ENCODE assay signal across 23 cellular contexts in the genomic region with DNA sequence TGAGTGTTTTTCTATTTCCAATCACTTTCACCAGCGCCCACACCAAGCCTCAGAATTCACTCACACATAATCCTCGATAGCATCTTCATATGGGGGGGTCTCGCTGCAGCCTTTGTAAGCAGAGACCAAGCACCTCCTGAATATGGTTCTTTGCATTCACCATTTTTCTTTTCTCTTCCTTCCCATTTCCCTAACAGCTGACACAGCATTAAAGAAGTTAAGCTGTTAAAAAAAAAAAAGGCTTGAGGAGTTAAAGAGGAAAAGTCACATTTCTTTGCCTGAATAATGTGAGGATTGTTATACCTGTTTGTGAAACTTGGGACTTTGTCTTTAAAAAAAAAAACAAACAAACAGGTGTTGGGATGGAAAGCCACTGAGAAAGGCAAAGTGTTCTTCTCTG.
"Had no signal": no experiment of that assay in that cellular context is flagged by ENCODE, and none has a peak within 500 bp of the region (broad histone marks: within the 10 kb centered on the region; RNA-seq: fewer than 3 reads in every experiment).

No MANE protein-coding gene starts in this region.

- DNase-seq: activated CD4-positive, alpha-beta T cell treated with anti-CD3 and anti-CD28 coated beads for 4 hours; activated CD4-positive, alpha-beta T cell treated with anti-CD3 and anti-CD28 coated beads, Interleukin-2, amount 50 U/mL, for 4 hours; activated naive CD4-positive, alpha-beta T cell; activated T-cell treated with anti-CD3 and anti-CD28 coated beads for 4 hours; activated T-cell treated with anti-CD3 and anti-CD28 coated beads, Interleukin-2, amount 50 U/mL, for 72 hours; dorsolateral prefrontal cortex; effector memory CD4-positive, alpha-beta T cell; head of caudate nucleus; kidney glomerular epithelial cell; left lung; ovary; stimulated activated CD4-positive, alpha-beta T cell treated with anti-CD3 and anti-CD28 coated beads, Interleukin-2, amount 100 ng/mL, for 48 hours; stimulated activated naive CD4-positive, alpha-beta T cell treated with Interleukin-2 at 50 U/mL for 16 hours; SW 1271; T-helper 9 cell had no signal

- H3K27ac ChIP-seq: left lung, ovary, vagina, VCaP had no signal

- H3K4me3 Mint-ChIP-seq: activated T-cell treated with anti-CD3 and anti-CD28 coated beads, Interleukin-2, amount 50 U/mL, for 72 hours; T-helper 1 cell treated with Interleukin-12 subunit alpha and Interleukin-12 subunit beta and Interleukin-4 antibody, amounts not matched to agents 30 μg/mL and 1 μg/mL, for 36 hours; type B pancreatic cell had no signal

- H3K4me3 ChIP-seq: dorsolateral prefrontal cortex, gastroesophageal sphincter, left lung, ovary, thoracic aorta, vagina had no signal

- H3K27ac Mint-ChIP-seq: activated T-cell treated with anti-CD3 and anti-CD28 coated beads, Interleukin-2, amount 50 U/mL, for 72 hours; progenitor cell of endocrine pancreas; T-helper 1 cell treated with Interleukin-12 subunit alpha and Interleukin-12 subunit beta and Interleukin-4 antibody, amounts not matched to agents 30 μg/mL and 1 μg/mL, for 36 hours; type B pancreatic cell had no signal

- H3K4me1 ChIP-seq: vagina had no signal

- ATAC-seq: activated naive CD4-positive, alpha-beta T cell treated with anti-CD3 and anti-CD28 coated beads, Interleukin-2, amount 50 U/mL, for 72 hours; activated T-cell treated with anti-CD3 and anti-CD28 coated beads, Interleukin-2, amount 50 U/mL, for 72 hours; left lung had no signal

- H3K9me3 ChIP-seq: ovary had no signal

- H3K27me3 ChIP-seq: dorsolateral prefrontal cortex, gastroesophageal sphincter, left lung, ovary, vagina had no signal

- H3K36me3 ChIP-seq: ovary, thoracic aorta had no signal
